Comparison of ENCODE assay signal across 26 cellular contexts in the genomic region with DNA sequence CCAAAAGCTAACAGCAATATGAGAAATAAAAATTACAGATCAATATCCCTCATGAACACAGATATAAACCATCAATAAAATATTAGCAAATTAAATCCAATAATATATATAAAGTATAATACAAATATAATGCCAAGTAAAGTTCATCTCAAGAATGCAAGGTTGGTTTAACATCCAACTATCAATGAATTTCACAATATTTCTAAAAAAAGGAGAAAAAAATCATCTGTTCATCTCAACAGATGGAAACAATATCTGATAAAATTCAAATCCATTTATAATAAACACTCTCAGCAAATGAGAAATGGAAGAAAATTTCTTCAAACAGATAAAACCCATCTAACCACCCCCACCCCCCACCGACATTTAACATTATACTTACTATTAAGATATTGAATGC.
DNase-seq lines count a peak whose midpoint lies in the region; ATAC-seq and TF ChIP-seq lines count a peak whose summit lies in the region.
"Had no signal": no experiment of that assay in that cellular context is flagged by ENCODE, and none has a peak within 500 bp of the region (broad histone marks: within the 10 kb centered on the region; RNA-seq: fewer than 3 reads in every experiment).

No MANE protein-coding gene starts in this region.

- CTCF ChIA-PET in WTC11 (lab: Charles Lee), result no interaction called here
- CTCF ChIA-PET in PC-9 (lab: Charles Lee), result no interaction called here

- no peaks in the 10 kb centered on the region for H3K27me3 Mint-ChIP-seq in WTC11 (ENCODE audit: low read depth)
- H3K27me3 Mint-ChIP-seq in endothelial cell (ENCODE audit: unreplicated experiment), result no peaks in the 10 kb centered on the region
- H3K27me3 Mint-ChIP-seq: CD8-positive, alpha-beta memory T cell; T-helper 17 cell had no signal

- 100% methylated on average over 1 of the region's 1 CpG for WGBS in GM23248 (ENCODE audit: low coverage in 1 of 2, low lambda C conversion rate in 2 of 2, missing lambda C conversion rate in 2 of 2), 2 experiments

- in situ Hi-C loops in ACHN (cut with HindIII; ENCODE audit: low pct_ligation_motif_present, low pct_unique_long_range_greater_than_20kb, low sequenced_read_pairs), result no loop called here
- in situ Hi-C loops in GM23248 (cut with MboI), result no loop called here

- BruUV-seq in PC-9 (replicated peaks; lab: Mats Ljungman, UMichigan), result no TSS peak

- H3K4me1 ChIP-seq in GM23248 (ENCODE audit: insufficient read depth), result peaks cover 12% of the 10 kb centered on the region
- 0 out of 2 replicates have a peak, but pooled peaks cover 1% of the 10 kb centered on the region for H3K4me1 ChIP-seq in PC-9 (replicated peaks; ENCODE audit: insufficient read depth)
- H3K4me1 ChIP-seq: BE2C, SJCRH30 had no signal

- H2AFZ ChIP-seq in GM23248 (no peak overlapping the region), PC-9 (no peak overlapping the region)

- H3F3A ChIP-seq in GM23248 (ENCODE audit: insufficient read depth) (peaks cover 86% of the 10 kb centered on the region), PC-9 (ENCODE audit: insufficient read depth, low read depth) (peaks cover 28% of the 10 kb centered on the region)

- no peak overlapping the region for H3K4me2 ChIP-seq in GM23248 (ENCODE audit: unreplicated experiment)
- H3K4me2 ChIP-seq in PC-9, result no peak overlapping the region

- H3K4me3 Mint-ChIP-seq in WTC11, result no peak overlapping the region
- H3K4me3 Mint-ChIP-seq in endothelial cell (ENCODE audit: unreplicated experiment), result peak overlapping the region; percentile 25
- H3K4me3 Mint-ChIP-seq: CD14-positive monocyte; CD8-positive, alpha-beta memory T cell; T-helper 17 cell had no signal

- intact Hi-C loops in PC-9 (cut with micrococcal nuclease; ENCODE audit: unreplicated experiment), result no loop called here

- H3K9me3 ChIP-seq in GM23248 (ENCODE audit: low read depth) (no peaks in the 10 kb centered on the region), PC-9 (ENCODE audit: insufficient read depth, low read depth) (no peaks in the 10 kb centered on the region; the same call in 1 of the 2 replicates)
- H3K9me3 ChIP-seq: BE2C, SJCRH30 had no signal

- TF ChIP-seq CTCF in WTC11 (IDR thresholded peaks at IDR 0.05) (no peak), endothelial cell (IDR thresholded peaks at IDR 0.05; ENCODE audit: unreplicated experiment) (no peak), PC-9 (conservative IDR thresholded peaks at IDR 0.05) (no peak), omental fat pad (IDR thresholded peaks at IDR 0.05) (no peak)

- H3K27me3 ChIP-seq in GM23248 (replicated peaks; ENCODE audit: insufficient read depth), result no peaks in the 10 kb centered on the region
- no peaks in the 10 kb centered on the region for H3K27me3 ChIP-seq in PC-9 (ENCODE audit: insufficient read depth, low read depth)
- H3K27me3 ChIP-seq: BE2C, SJCRH30 had no signal

- H3K9me3 Mint-ChIP-seq in WTC11, result peaks cover 10% of the 10 kb centered on the region
- H3K9me3 Mint-ChIP-seq in endothelial cell (ENCODE audit: unreplicated experiment), result no peaks in the 10 kb centered on the region

- ATAC-seq in WTC11 (no peak), GM19023 (IDR thresholded peaks at IDR 0.05; ENCODE audit: unreplicated experiment) (no peak), omental fat pad (ENCODE audit: low FRiP score) (no peak)
- ATAC-seq: SK-N-SH treated with all-trans-retinoic acid at 6 μM for 48 hours, T-helper 17 cell had no signal

- H4K20me1 ChIP-seq in GM23248 (ENCODE audit: insufficient read depth) (peaks cover 8% of the 10 kb centered on the region; the same call in 1 of the 2 replicates), PC-9 (ENCODE audit: insufficient read depth) (no peaks in the 10 kb centered on the region)

- no peak overlapping the region for H3K4me3 ChIP-seq in GM23248
- H3K4me3 ChIP-seq in PC-9, result no peak overlapping the region
- H3K4me3 ChIP-seq: SJCRH30 had no signal

- no peak overlapping the region for H3K27ac ChIP-seq in GM23248
- no peak overlapping the region for H3K27ac ChIP-seq in PC-9
- H3K27ac ChIP-seq: HL-60, SJCRH30 had no signal

- peaks cover 98% of the 10 kb centered on the region for H3K79me2 ChIP-seq in GM23248 (ENCODE audit: insufficient read depth)
- H3K79me2 ChIP-seq in PC-9 (ENCODE audit: low read depth), result 0 out of 2 replicates have a peak, but pooled peaks cover 9% of the 10 kb centered on the region

- peak; percentile 6 for DNase-seq in ACHN
- DNase-seq in GM23248, result peak; percentile 43
- no peak for DNase-seq in WTC11 (ENCODE audit: low spot score)
- DNase-seq in endothelial cell (ENCODE audit: low spot score), result no peak
- no peak for DNase-seq in SIG-M5 (lab: John Stamatoyannopoulos, UW)
- no peak for DNase-seq in PC-9
- no peak for DNase-seq in omental fat pad (ENCODE audit: low spot score)
- DNase-seq: BE2C; CD8-positive, alpha-beta memory T cell; DMS 273 treated with DMSO at 0.1 percent for 48 hours; DND-41; Karpas-422; NCI-H1048; NCI-H1417; NCI-H1694; NCI-H2081; NCI-H2171; NCI-H226; NCI-H510A; NCI-H69; SJCRH30; T-helper 17 cell had no signal

- H3K9me2 ChIP-seq in GM23248 (ENCODE audit: insufficient read depth) (no peaks in the 10 kb centered on the region), PC-9 (ENCODE audit: insufficient read depth) (no peaks in the 10 kb centered on the region)

- H3K36me3 ChIP-seq in GM23248 (ENCODE audit: low read depth), result peaks cover 81% of the 10 kb centered on the region
- peaks cover 69% of the 10 kb centered on the region for H3K36me3 ChIP-seq in PC-9 (ENCODE audit: low read depth)

- H3K9ac ChIP-seq in GM23248, result no peak overlapping the region

- H3K4me1 Mint-ChIP-seq in WTC11, result peaks cover 26% of the 10 kb centered on the region
- peaks cover 3% of the 10 kb centered on the region for H3K4me1 Mint-ChIP-seq in endothelial cell (ENCODE audit: unreplicated experiment)

- H3K36me3 Mint-ChIP-seq in WTC11, result peaks cover 49% of the 10 kb centered on the region
- peaks cover 37% of the 10 kb centered on the region for H3K36me3 Mint-ChIP-seq in endothelial cell (ENCODE audit: low read depth, unreplicated experiment)

- no peak overlapping the region for H3K27ac Mint-ChIP-seq in WTC11
- H3K27ac Mint-ChIP-seq in endothelial cell (ENCODE audit: unreplicated experiment), result no peak overlapping the region
- H3K27ac Mint-ChIP-seq: CD14-positive monocyte; CD8-positive, alpha-beta memory T cell; T-helper 17 cell had no signal

- POLR2A ChIA-PET in WTC11 (lab: Charles Lee), result no interaction called here
- POLR2A ChIA-PET in PC-9 (lab: Charles Lee; ENCODE audit: unreplicated experiment), result no interaction called here

TF ChIP-seq in WTC11, 78 proteins besides CTCF, POLR2A, EP300 and RAD21:
- TF ChIP-seq HMGA2 (CRISPR knock-in tag; IDR thresholded peaks at IDR 0.05) (peak; percentile 43; the same call in 1 of the 2 replicates), ZNF317 (CRISPR knock-in tag; IDR thresholded peaks at IDR 0.05; ENCODE audit: borderline replicate concordance, low read depth) (no peak)
TF ChIP-seq in WTC11: peak in this region for 1.

Comparison
In these comparisons a context has a peak if more than half of its experiments do, and no peak if none do; other contexts are left out.
1. DNase-seq: peak in ACHN (single experiment) and GM23248 (single experiment); none in WTC11 (single experiment), endothelial cell (single experiment), SIG-M5 (single experiment), PC-9 (0 of 2) and omental fat pad (single experiment).